ENCODE assay signal across 7 cellular contexts in the genomic region with DNA sequence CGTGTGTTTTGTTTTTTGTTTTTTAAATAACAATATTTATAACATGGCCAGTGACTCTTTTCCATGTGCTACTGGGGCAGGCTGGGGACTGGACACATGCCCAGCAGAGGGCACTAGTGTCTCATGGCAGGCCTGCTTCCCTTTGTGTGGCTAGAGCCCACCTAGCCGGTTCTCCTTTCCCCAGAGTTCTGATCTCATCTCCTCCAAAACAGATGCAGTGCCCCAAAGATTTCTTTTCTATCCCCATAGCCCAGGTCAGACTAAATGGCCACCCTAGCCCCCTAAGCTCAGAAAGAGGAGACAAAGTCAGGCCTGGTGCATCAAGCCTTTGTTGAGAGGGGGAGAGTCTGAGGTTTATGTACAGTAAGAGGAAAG. TPM values are rescaled to one million over a fixed set of nuclear protein-coding genes. Genes with fewer than 3 reads are reported as not detected.
DNase-seq lines count a peak whose midpoint lies in the region; ATAC-seq and TF ChIP-seq lines count a peak whose summit lies in the region.

No MANE protein-coding gene starts in this region.

- H3K4me1 ChIP-seq in right cardiac atrium (ENCODE audit: control insufficient read depth, insufficient read depth, low read length): peaks cover 5% of the 10 kb centered on the region
- peaks cover 0 to 22% (median 10%) of the 10 kb centered on the region in 4 donors for H3K4me1 ChIP-seq in sigmoid colon

- DNase-seq in NCI-H1105 (lab: John Stamatoyannopoulos, UW) (peak; percentile 28), T-helper 22 cell (ENCODE audit: low read depth) (peak; percentile 63), right cardiac atrium (peak; percentile 85 to 91 (median 91)), sigmoid colon (peak; percentile 93)

- TF ChIP-seq POLR2A in sigmoid colon (IDR thresholded peaks at IDR 0.05): no peak

- H3K27me3 ChIP-seq in right cardiac atrium (ENCODE audit: control insufficient read depth, insufficient read depth): no peaks in the 10 kb centered on the region
- H3K27me3 ChIP-seq in sigmoid colon: no peaks in the 10 kb centered on the region

- peak; percentile 87 for TF ChIP-seq CTCF in GM12875 (IDR thresholded peaks at IDR 0.05; ENCODE audit: borderline replicate concordance, insufficient read depth, low read depth, low read length)
- TF ChIP-seq CTCF in sigmoid colon (IDR thresholded peaks at IDR 0.05): peak; percentile 93 to 98 (median 95)

- peak overlapping the region; percentile 64 for H3K27ac ChIP-seq in angular gyrus (ENCODE audit: low read depth, low read length)
- no peak overlapping the region for H3K27ac ChIP-seq in right cardiac atrium (ENCODE audit: low read length)
- H3K27ac ChIP-seq in sigmoid colon: peak overlapping the region in 3 of 4 donors; percentile 11 to 40 (median 18)

- H3K36me3 ChIP-seq in sigmoid colon: peaks cover 10 to 80% (median 21%) of the 10 kb centered on the region in 4 donors

- peak; percentile 67 to 73 for ATAC-seq in right cardiac atrium
- no peak for ATAC-seq in HG03354 (IDR thresholded peaks at IDR 0.05; ENCODE audit: poor library complexity, severe bottlenecking, unreplicated experiment)

- H3K4me3 ChIP-seq in GM12875 (ENCODE audit: low read depth, low read length) (no peak overlapping the region), right cardiac atrium (ENCODE audit: low read length) (no peak overlapping the region), sigmoid colon (no peak overlapping the region)

- TF ChIP-seq EP300 in sigmoid colon (IDR thresholded peaks at IDR 0.05): no peak

- WGBS in right cardiac atrium: 5% methylated on average over 2 of the region's 2 CpGs
- 2 to 3% methylated on average over 2 of the region's 2 CpGs for WGBS in sigmoid colon, 2 donors

- H3K9me3 ChIP-seq in right cardiac atrium (ENCODE audit: control insufficient read depth, low read length) (no peaks in the 10 kb centered on the region), sigmoid colon (no peaks in the 10 kb centered on the region)

- intact Hi-C loops in right cardiac atrium (cut with DNase I) (loop anchor here in 2 of 4 donors (2.0 kb wide), 1 partner anchor 62 kb away; the partner anchor contains the start of gene FMNL3 (in 2 of the 2)), sigmoid colon (cut with DNase I) (loop anchor here (1.0 to 2.0 kb wide), 2 partner anchors 28 to 63 kb away; partner anchors contain the start of gene FMNL3)

RNA-seq across cellular contexts. Expression of gene PRPF40B, which starts 21.2 kb away (rescaled TPM):
- total RNA-seq in right cardiac atrium (10 to 100 TPM; 19.2 to 26.7 (median 22.1) TPM), sigmoid colon (10 to 100 TPM; 13.3 to 27.5 (median 21.0) TPM)
- polyA plus RNA-seq in right cardiac atrium (15.9 TPM), sigmoid colon (10 to 100 TPM in 1 of 3 donors, 1 to 10 TPM in 2; 1.4 to 11.3 (median 3.6) TPM)

RNA-seq across cellular contexts. Expression of gene FAM186B, which starts 39.2 kb away (rescaled TPM):
- total RNA-seq in right cardiac atrium (under 1 TPM; 0.17 to 0.74 (median 0.43) TPM), sigmoid colon (under 1 TPM in 2 of 4 donors, not detected in 2; 0.16 to 0.54 TPM)
- polyA plus RNA-seq in right cardiac atrium (0.16 TPM), sigmoid colon (under 1 TPM in 1 of 3 donors, not detected in 2; 0.22 TPM)

Comparison
In these comparisons a context has a peak if more than half of its experiments do, and no peak if none do; other contexts are left out.
1. DNase-seq: peak in every context shown above with its lines; median percentile 93 in sigmoid colon; 91 in right cardiac atrium; 63 in T-helper 22 cell; 28 in NCI-H1105.